In genomic region chr10:124145109-124145860, GRCh38 we compare ENCODE assay signal across 11 cellular contexts. TPM values are rescaled to one million over a fixed set of nuclear protein-coding genes. Genes with fewer than 3 reads are reported as not detected.
DNase-seq lines count a peak whose midpoint lies in the region; ATAC-seq, FAIRE-seq and TF ChIP-seq lines count a peak whose summit lies in the region.
"Had no signal": no experiment of that assay in that cellular context is flagged by ENCODE, and none has a peak within 500 bp of the region (broad histone marks: within the 10 kb centered on the region; RNA-seq: fewer than 3 reads in every experiment).

No MANE protein-coding gene starts in this region.

- no peak overlapping the region for H3K18ac ChIP-seq in H9 (ENCODE audit: insufficient read length, low read depth, low read length)

- H3K56ac ChIP-seq in H9 (ENCODE audit: insufficient read length, low read depth, low read length), result no peak overlapping the region

- H3K36me3 ChIP-seq in heart right ventricle, result no peaks in the 10 kb centered on the region
- no peaks in the 10 kb centered on the region for H3K36me3 ChIP-seq in psoas muscle (ENCODE audit: insufficient read depth in 1 of 2, low read depth in 1 of 2)

- H2AFZ ChIP-seq in H9 (ENCODE audit: low read length), result no peak overlapping the region

- no peaks in the 10 kb centered on the region for H3K79me2 ChIP-seq in H9 (ENCODE audit: insufficient read depth, low read length)

- no peaks in the 10 kb centered on the region for H4K20me1 ChIP-seq in H9 (ENCODE audit: control insufficient read depth, insufficient read depth, insufficient read length)

- peaks cover 0 to 1% of the 10 kb centered on the region in 2 experiments; a peak in 2 of 5 replicates for H3K9me3 Mint-ChIP-seq in H9

- peaks cover 21 to 24% of the 10 kb centered on the region in 2 experiments for H3K4me1 Mint-ChIP-seq in H9

- peaks cover 0 to 80% (median 18%) of the 10 kb centered on the region in 9 donors for H3K4me1 ChIP-seq in heart right ventricle
- H3K4me1 ChIP-seq in psoas muscle, result peaks cover 3% of the 10 kb centered on the region
- H3K4me1 ChIP-seq in H9 (ENCODE audit: insufficient read depth, low read length), result no peaks in the 10 kb centered on the region

- H3K4me3 ChIP-seq in heart right ventricle (no peak overlapping the region), psoas muscle (no peak overlapping the region)

- no peak overlapping the region for H3K4ac ChIP-seq in H9 (ENCODE audit: low read depth, low read length)

- FAIRE-seq in frontal cortex (lab: Jason Lieb, UNC), result no peak

- H3K79me1 ChIP-seq in H9 (ENCODE audit: insufficient read depth, low read depth, low read length, poor library complexity, severe bottlenecking), result no peaks in the 10 kb centered on the region

- no peak overlapping the region for H2BK15ac ChIP-seq in H9 (ENCODE audit: low read depth, low read length)

- no peaks in the 10 kb centered on the region for H3K23me2 ChIP-seq in H9 (ENCODE audit: insufficient read length, low read depth, low read length, poor library complexity, severe bottlenecking)

- H3K9me3 ChIP-seq in heart right ventricle, result peaks cover 0 to 12% (median 2%) of the 10 kb centered on the region in 11 donors
- peaks cover 1% of the 10 kb centered on the region for H3K9me3 ChIP-seq in psoas muscle
- no peaks in the 10 kb centered on the region for H3K9me3 ChIP-seq in H9 (ENCODE audit: control insufficient read depth, low read depth, low read length)

- H3K27ac ChIP-seq in heart right ventricle (peak overlapping the region in 3 of 10 donors; percentile 1 to 88 (median 55)), psoas muscle (no peak overlapping the region), H9 (ENCODE audit: insufficient read length, low read depth, low read length) (no peak overlapping the region)

- DNase-seq in H4 (ENCODE audit: low spot score), result peak; percentile 41
- peak; percentile 68 for DNase-seq in SKM-1 (lab: John Stamatoyannopoulos, UW; ENCODE audit: unreplicated experiment)
- peak; percentile 39 to 54 for DNase-seq in heart right ventricle
- DNase-seq in psoas muscle, result peak; percentile 72 to 88
- no peak for DNase-seq in H9
- no peak for DNase-seq in frontal cortex (ENCODE audit: low spot score in 2 of 2)
- DNase-seq in T1000 (lab: John Stamatoyannopoulos, UW), result no peak
- DNase-seq: NCI-H1048; stimulated activated CD8-positive, alpha-beta memory T cell treated with anti-CD3 and anti-CD28 coated beads, Interleukin-4, amount 100 ng/mL, for 48 hours had no signal

- no peak overlapping the region for H3K4me3 Mint-ChIP-seq in H9

- no peaks in the 10 kb centered on the region for H3K27me3 ChIP-seq in heart right ventricle
- no peaks in the 10 kb centered on the region for H3K27me3 ChIP-seq in psoas muscle (ENCODE audit: insufficient read depth in 3 of 3, low read length in 2 of 3)
- no peaks in the 10 kb centered on the region for H3K27me3 ChIP-seq in H9 (ENCODE audit: insufficient read depth, low read length)

- H3K4me2 ChIP-seq in H9 (ENCODE audit: insufficient read depth, insufficient read length, low read length), result no peak overlapping the region

- no peak overlapping the region for H4K5ac ChIP-seq in H9 (ENCODE audit: insufficient read length, low read depth, low read length)

- no peak overlapping the region for H3K9ac ChIP-seq in H9 (ENCODE audit: extremely low read depth, insufficient read length, low read length)

- no peak overlapping the region for H2BK120ac ChIP-seq in H9 (ENCODE audit: low read depth, low read length, poor library complexity, severe bottlenecking)

- no peak overlapping the region for H2AK5ac ChIP-seq in H9 (ENCODE audit: insufficient read length, low read length)

- no peak overlapping the region for H4K91ac ChIP-seq in H9 (ENCODE audit: insufficient read length, low read depth, low read length)

- WGBS in heart right ventricle, 2 donors, result 71 to 80% methylated on average over 11 of the region's 11 CpGs
- WGBS in psoas muscle, 3 donors, result 65 to 69% (median 68%) methylated on average over 11 of the region's 11 CpGs
- no CpG with 5 or more reads among the region's 11 CpGs for WGBS in H9 (ENCODE audit: extremely low coverage, insufficient read length, low lambda C conversion rate)

- no peak for TF ChIP-seq CTCF in heart right ventricle (IDR thresholded peaks at IDR 0.05)
- no peak for TF ChIP-seq CTCF in psoas muscle (IDR thresholded peaks at IDR 0.05)
- no peak for TF ChIP-seq CTCF in H9 (conservative IDR thresholded peaks at IDR 0.05)

- no peak overlapping the region for H3T11ph ChIP-seq in H9 (ENCODE audit: low read length)

- no peak overlapping the region for H3K23ac ChIP-seq in H9 (ENCODE audit: insufficient read length, low read depth, low read length)

- no peaks in the 10 kb centered on the region; the same call in 1 of the 2 replicates for H3K27me3 Mint-ChIP-seq in H9 (ENCODE audit: low read depth)

- H2BK20ac ChIP-seq in H9 (ENCODE audit: low read depth, low read length, poor library complexity, severe bottlenecking), result no peak overlapping the region

- H3K36me3 Mint-ChIP-seq in H9 (ENCODE audit: insufficient read depth in 1 of 3, low read depth in 3 of 3), result no peaks in the 10 kb centered on the region

- H2BK12ac ChIP-seq in H9 (ENCODE audit: insufficient read length, low read depth, low read length), result no peak overlapping the region

- peak; percentile 72 to 92 (median 83) for ATAC-seq in heart right ventricle
- peak; percentile 57 to 88 (median 70) for ATAC-seq in psoas muscle
- ATAC-seq in GM21576 (IDR thresholded peaks at IDR 0.05; ENCODE audit: unreplicated experiment), result no peak

- H3K14ac ChIP-seq in H9 (ENCODE audit: insufficient read depth, low read length), result no peak overlapping the region

- no peak overlapping the region; a peak in 1 of 7 replicates for H3K27ac Mint-ChIP-seq in H9

- no peak overlapping the region for H2BK5ac ChIP-seq in H9 (ENCODE audit: insufficient read length, low read length)

- intact Hi-C loops in heart right ventricle (cut with DNase I) (no loop called here), psoas muscle (cut with DNase I) (no loop called here)

- no peak overlapping the region for H4K8ac ChIP-seq in H9 (replicated peaks; ENCODE audit: insufficient read length, low read depth, low read length)

RNA-seq across cellular contexts. Expression of gene CHST15, which starts 51.9 kb away (rescaled TPM):
- 4.0 and 6.8 TPM in 2 replicates for total RNA-seq in H4 (2014; rRNA removed; shearing (Covaris generic))
- total RNA-seq in heart right ventricle, result 10 to 100 TPM in 1 of 10 donors, 1 to 10 TPM in 9; 3.8 to 16.7 (median 5.1) TPM
- polyA plus RNA-seq in heart right ventricle, result 1 to 10 TPM; 1.3 to 2.3 TPM
- total RNA-seq in psoas muscle, result 10 to 100 TPM in 2 of 4 donors, 1 to 10 TPM in 2; 3.6 to 39.2 (median 12.1) TPM
- 10 to 100 TPM in 2 of 3 donors, 1 to 10 TPM in 1; 7.2 to 15.6 (median 10.4) TPM for polyA plus RNA-seq in psoas muscle
- 6.8 and 8.7 TPM in 2 replicates for total RNA-seq in H9 (2021)
- total RNA-seq in frontal cortex, result 48.9 TPM
- total RNA-seq: T-helper 2 cell treated with Interferon-gamma antibody and Interleukin-4, amounts not matched to agents 100 ng/mL and 5 ng/mL, for 36 hours had no signal

Comparison
In these comparisons a context has a peak if more than half of its experiments do, and no peak if none do; other contexts are left out.
1. DNase-seq: peak in H4 (single experiment), SKM-1 (single experiment), heart right ventricle (2 of 2) and psoas muscle (2 of 2); none in H9 (single experiment), frontal cortex (0 of 2) and T1000 (single experiment).